19 cellular contexts compared by ENCODE assay signal in genomic region chr13:108860418-108860817, GRCh38.
DNase-seq lines count a peak whose midpoint lies in the region; FAIRE-seq and TF ChIP-seq lines count a peak whose summit lies in the region.
"Had no signal": no experiment of that assay in that cellular context is flagged by ENCODE, and none has a peak within 500 bp of the region (broad histone marks: within the 10 kb centered on the region; RNA-seq: fewer than 3 reads in every experiment).

No MANE protein-coding gene starts in this region.

- WGBS in hepatocyte (ENCODE audit: low lambda C conversion rate, missing lambda C conversion rate), result 59% methylated on average over 3 of the region's 3 CpGs

- no peaks in the 10 kb centered on the region for H3K9me2 ChIP-seq in hepatocyte (replicated peaks; ENCODE audit: insufficient read depth)

- no peak overlapping the region for H2AFZ ChIP-seq in hepatocyte

- no peak for DNase-seq in H54 (ENCODE audit: insufficient read length, low spot score)
- peak; percentile 25 for DNase-seq in NCI-H82 treated with DMSO at 0.1 percent for 48 hours (lab: John Stamatoyannopoulos, UW; ENCODE audit: unreplicated experiment)
- no peak for DNase-seq in hepatocyte (ENCODE audit: low spot score)
- no peak for DNase-seq in vagina (ENCODE audit: extremely low spot score in 2 of 2)
- DNase-seq in BE2C, result no peak
- no peak for DNase-seq in dorsolateral prefrontal cortex
- no peak for DNase-seq in NCI-H1417 treated with DMSO at 0.1 percent for 48 hours (lab: John Stamatoyannopoulos, UW)
- DNase-seq: ACHN; CD4-positive, alpha-beta memory T cell; DND-41; GM23248; MV-4-11; NCI-H2107; NCI-H446 treated with DMSO at 0.1 percent for 48 hours; NCI-H69 had no signal

- peaks cover 8% of the 10 kb centered on the region for H3K4me1 ChIP-seq in hepatocyte (ENCODE audit: insufficient read depth)
- peaks cover 12% of the 10 kb centered on the region for H3K4me1 ChIP-seq in vagina
- no peaks in the 10 kb centered on the region for H3K4me1 ChIP-seq in BE2C
- H3K4me1 ChIP-seq: BLaER1 treated with 17β-estradiol and CSF1 and Interleukin-3, amounts not matched to agents 10 nM and 100 nM had no signal

- intact Hi-C loops in vagina (cut with DNase I), result no loop called here
- intact Hi-C loops in dorsolateral prefrontal cortex (cut with DNase I), result no loop called here

- peak; percentile 69 for FAIRE-seq in H54 (lab: Jason Lieb, UNC)
- FAIRE-seq: GM12878, HTR-8/SVneo had no signal

- TF ChIP-seq POLR2A in H54 (IDR thresholded peaks at IDR 0.05; ENCODE audit: low read depth, low read length) (no peak), vagina (IDR thresholded peaks at IDR 0.05) (no peak)

- no peaks in the 10 kb centered on the region for H3K27me3 ChIP-seq in hepatocyte
- no peaks in the 10 kb centered on the region for H3K27me3 ChIP-seq in vagina
- peaks cover 48% of the 10 kb centered on the region for H3K27me3 ChIP-seq in BE2C
- H3K27me3 ChIP-seq in dorsolateral prefrontal cortex, result peaks cover 0 to 6% (median 0%) of the 10 kb centered on the region in 45 donors
- H3K27me3 ChIP-seq: BLaER1 treated with 17β-estradiol and CSF1 and Interleukin-3, amounts not matched to agents 10 nM and 100 nM had no signal

- no peaks in the 10 kb centered on the region for H3K79me2 ChIP-seq in hepatocyte

- TF ChIP-seq CTCF in hepatocyte (IDR thresholded peaks at IDR 0.05; ENCODE audit: poor library complexity), result no peak
- no peak for TF ChIP-seq CTCF in vagina (IDR thresholded peaks at IDR 0.05)
- TF ChIP-seq CTCF in BE2C (IDR thresholded peaks at IDR 0.05; ENCODE audit: low read depth, low read length), result no peak
- TF ChIP-seq CTCF in dorsolateral prefrontal cortex (IDR thresholded peaks at IDR 0.05 in 54 of 56, conservative IDR thresholded peaks at IDR 0.05 in 2 of 56; ENCODE audit: low read depth in 1 of 56, partially characterized antibody in 56 of 56), result no peak

- no peak overlapping the region for H3K4me2 ChIP-seq in hepatocyte
- H3K4me2 ChIP-seq: BLaER1 treated with 17β-estradiol and CSF1 and Interleukin-3, amounts not matched to agents 10 nM and 100 nM; KMS-11 had no signal

- H3K9me3 ChIP-seq in hepatocyte (ENCODE audit: low read depth) (no peaks in the 10 kb centered on the region), vagina (no peaks in the 10 kb centered on the region), BE2C (no peaks in the 10 kb centered on the region)
- H3K9me3 ChIP-seq: BLaER1 treated with 17β-estradiol and CSF1 and Interleukin-3, amounts not matched to agents 10 nM and 100 nM had no signal

- H4K20me1 ChIP-seq in hepatocyte (ENCODE audit: insufficient read depth, poor library complexity, severe bottlenecking), result no peaks in the 10 kb centered on the region
- H4K20me1 ChIP-seq: BLaER1 treated with 17β-estradiol and CSF1 and Interleukin-3, amounts not matched to agents 10 nM and 100 nM had no signal

- no peak overlapping the region for H3K4me3 ChIP-seq in hepatocyte
- H3K4me3 ChIP-seq in vagina, result no peak overlapping the region
- H3K4me3 ChIP-seq in BE2C (ENCODE audit: low read depth, low read length), result no peak overlapping the region
- H3K4me3 ChIP-seq in dorsolateral prefrontal cortex, result no peak overlapping the region
- H3K4me3 ChIP-seq: BLaER1 treated with 17β-estradiol and CSF1 and Interleukin-3, amounts not matched to agents 10 nM and 100 nM; GM12878 had no signal

- H3K27ac ChIP-seq in hepatocyte, result peak overlapping the region; percentile 22
- H3K27ac ChIP-seq in vagina, result peak overlapping the region; percentile 51
- H3K27ac ChIP-seq in dorsolateral prefrontal cortex, result no peak overlapping the region
- H3K27ac ChIP-seq: BLaER1 treated with 17β-estradiol and CSF1 and Interleukin-3, amounts not matched to agents 10 nM and 100 nM; GM23248; KMS-11 had no signal

- H3K36me3 ChIP-seq in hepatocyte (replicated peaks; ENCODE audit: insufficient read depth, low read depth) (no peaks in the 10 kb centered on the region), vagina (no peaks in the 10 kb centered on the region), BE2C (no peaks in the 10 kb centered on the region)
- H3K36me3 ChIP-seq: BLaER1 treated with 17β-estradiol and CSF1 and Interleukin-3, amounts not matched to agents 10 nM and 100 nM had no signal

Comparison
In these comparisons a context has a peak if more than half of its experiments do, and no peak if none do; other contexts are left out.
1. H3K27ac ChIP-seq: peak in hepatocyte (single experiment) and vagina (single experiment); none in dorsolateral prefrontal cortex (0 of 59).